Comparison of ENCODE assay signal across 8 cellular contexts in the genomic region with DNA sequence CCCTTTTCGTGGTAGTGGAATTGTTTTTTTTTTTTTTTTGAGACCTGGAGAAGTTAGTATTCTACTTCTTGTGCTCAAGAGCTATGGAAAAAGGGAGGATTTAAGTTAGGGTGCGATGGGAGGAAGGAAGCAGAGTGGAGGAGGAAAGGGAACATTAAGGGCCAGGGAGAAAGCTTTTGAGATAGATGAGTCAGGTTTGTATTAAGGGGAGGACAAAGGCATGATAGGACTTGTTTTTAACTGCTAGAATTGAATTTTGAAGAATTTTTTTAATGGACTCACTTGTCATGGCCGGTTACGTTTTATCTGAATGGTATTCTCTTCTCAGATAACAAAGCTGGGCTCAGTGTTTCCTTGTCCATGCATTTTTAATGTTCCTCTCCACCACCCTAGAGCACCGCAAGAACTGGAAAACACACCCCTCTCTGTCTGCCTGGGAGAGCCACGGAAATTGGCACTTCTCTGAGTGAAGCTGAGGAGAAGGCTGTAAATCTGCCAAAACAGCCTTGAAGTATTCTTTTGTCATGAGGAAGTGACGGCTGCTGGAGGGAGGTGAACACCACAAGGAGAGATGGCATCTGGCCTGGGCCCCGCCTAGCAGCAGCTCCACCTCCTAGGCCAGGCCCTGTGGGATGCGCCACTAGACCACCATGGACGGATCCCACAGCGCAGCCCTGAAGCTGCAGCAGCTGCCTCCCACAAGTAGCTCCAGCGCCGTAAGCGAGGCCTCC. TPM values are rescaled to one million over a fixed set of nuclear protein-coding genes. Genes with fewer than 3 reads are reported as not detected.
A peak's percentile ranks its signal among the peaks of the same experiment; 100 is the strongest.
DNase-seq lines count a peak whose midpoint lies in the region; ATAC-seq, FAIRE-seq and TF ChIP-seq lines count a peak whose summit lies in the region.

No MANE protein-coding gene starts in this region.

- FAIRE-seq in K562 (lab: Jason Lieb, UNC) = peak; percentile 85

- H3K4me1 ChIP-seq in K562 (replicated peaks in 1 of 2; ENCODE audit: control insufficient read depth in 2 of 2, insufficient read depth in 2 of 2, low read length in 2 of 2) = peaks cover 38 to 48% of the 10 kb centered on the region in 2 experiments
- peaks cover 5 to 11% of the 10 kb centered on the region in 2 donors for H3K4me1 ChIP-seq in muscle layer of duodenum (ENCODE audit: control insufficient read depth in 1 of 2, insufficient read depth in 2 of 2, low read length in 2 of 2)

- TF ChIP-seq EP300 in K562 (IDR thresholded peaks at IDR 0.05; ENCODE audit: low read length) = 0 out of 2 replicates have a peak, but pooled peaks have one; percentile 29

- CTCF ChIA-PET in K562 (lab: Yijun Ruan, JAX; ENCODE audit: low intra/inter-chr PET ratio) = no interaction called here

- no TSS peak for BruUV-seq in K562 (replicated peaks; lab: Mats Ljungman, UMichigan)

- peak overlapping the region; percentile 25 for H2AFZ ChIP-seq in K562 (ENCODE audit: low read depth, low read length)

- TF ChIP-seq CTCF in K562 (IDR thresholded peaks at IDR 0.05 in 2 of 3, conservative IDR thresholded peaks at IDR 0.05 in 1 of 3; ENCODE audit: insufficient read depth in 2 of 3, low read depth in 1 of 3, low read length in 3 of 3) = no peak

- H3K27ac ChIP-seq in K562 (ENCODE audit: extremely low read depth, low read depth, low read length) = peak overlapping the region; percentile 54
- peak overlapping the region; percentile 7 for H3K27ac ChIP-seq in muscle layer of duodenum (ENCODE audit: low read length)

- H3K27me3 ChIP-seq in K562 (ENCODE audit: control insufficient read depth in 2 of 2, insufficient read depth in 2 of 2, low read length in 2 of 2) (no peaks in the 10 kb centered on the region), muscle layer of duodenum (ENCODE audit: low read depth, low read length) (no peaks in the 10 kb centered on the region)

- peak overlapping the region; percentile 61 for H3K9ac ChIP-seq in K562 (ENCODE audit: insufficient read depth in 1 of 2, low read depth in 2 of 2, low read length in 2 of 2)

- peak overlapping the region; percentile 88 for H3K4me2 ChIP-seq in K562 (ENCODE audit: insufficient read depth, low read length)

- peaks cover 4% of the 10 kb centered on the region; the same call in 1 of the 2 replicates for H4K20me1 ChIP-seq in K562 (replicated peaks; ENCODE audit: control insufficient read depth, insufficient read depth, low read length)

- ATAC-seq in K562 (peak; percentile 63), HG03378 (IDR thresholded peaks at IDR 0.05; ENCODE audit: unreplicated experiment) (no peak), HG03095 (IDR thresholded peaks at IDR 0.05; ENCODE audit: unreplicated experiment) (no peak)

- TF ChIP-seq RAD21 in K562 (CRISPR knock-in tag; conservative IDR thresholded peaks at IDR 0.05 in 1 of 2, IDR thresholded peaks at IDR 0.05 in 1 of 2) = no peak

- H3K9me1 ChIP-seq in K562 (ENCODE audit: control insufficient read depth, insufficient read depth, low read length) = no peaks in the 10 kb centered on the region

- 25% methylated on average over 14 of the region's 14 CpGs for WGBS in K562 (ENCODE audit: insufficient coverage, low coverage, missing lambda C conversion rate)

- in situ Hi-C loops in Caki2 (cut with HindIII; ENCODE audit: low pct_unique_long_range_greater_than_20kb, low sequenced_read_pairs) (loop anchor here (25.0 kb wide), 1 partner anchor 218 kb away; a partner anchor contains a TSS), K562 (cut with MboI) (no loop called here)

- H3K9me3 ChIP-seq in K562 (replicated peaks; ENCODE audit: control insufficient read depth, insufficient read depth, low read depth, low read length) (no peaks in the 10 kb centered on the region), muscle layer of duodenum (ENCODE audit: control insufficient read depth in 1 of 2, low read length in 2 of 2) (no peaks in the 10 kb centered on the region)

- TF ChIP-seq POLR2A in K562 (conservative IDR thresholded peaks at IDR 0.05) = no peak

- peak; percentile 25 for DNase-seq in Caki2 (ENCODE audit: low read depth)
- peak; percentile 34 for DNase-seq in NCI-H1436 treated with DMSO at 0.1 percent for 48 hours (lab: John Stamatoyannopoulos, UW)
- DNase-seq in K562 (ENCODE audit: extremely low read depth in 1 of 4, low spot score in 3 of 4) = peak; percentile 63 to 89 (median 72)
- no peak for DNase-seq in NCI-H1048 (lab: John Stamatoyannopoulos, UW)
- no peak for DNase-seq in dedifferentiated amniotic fluid mesenchymal stem cell (ENCODE audit: extremely low spot score)

- peaks cover 31% of the 10 kb centered on the region for H3K79me2 ChIP-seq in K562 (ENCODE audit: control insufficient read depth, insufficient read depth, low read length)

- intact Hi-C loops in K562 (cut with micrococcal nuclease) = loop anchor here (5.0 kb wide), 2 partner anchors 83 to 108 kb away; a partner anchor contains a TSS

- H3K4me3 ChIP-seq in K562 (no peak overlapping the region), muscle layer of duodenum (ENCODE audit: low read depth in 1 of 2, low read length in 2 of 2) (no peak overlapping the region)

- H3K36me3 ChIP-seq in K562 (ENCODE audit: control insufficient read depth, insufficient read depth, low read length) (peaks cover 35% of the 10 kb centered on the region; the same call in 2 of the 3 replicates), muscle layer of duodenum (ENCODE audit: control insufficient read depth in 1 of 2, insufficient read depth in 2 of 2, low read length in 2 of 2) (peaks cover 11 to 25% of the 10 kb centered on the region in 2 donors)

- POLR2A ChIA-PET in K562 (lab: Yijun Ruan, JAX) = interaction anchor here (0.6 to 1.6 kb wide), 11 partner anchors 9 to 358 kb away, joined by 3 to 6 read pairs (median 4); a partner anchor contains a TSS

TF ChIP-seq in K562, 482 proteins besides CTCF, POLR2A, EP300 and RAD21 (continues in another document):
- TF ChIP-seq, protein P1, sequence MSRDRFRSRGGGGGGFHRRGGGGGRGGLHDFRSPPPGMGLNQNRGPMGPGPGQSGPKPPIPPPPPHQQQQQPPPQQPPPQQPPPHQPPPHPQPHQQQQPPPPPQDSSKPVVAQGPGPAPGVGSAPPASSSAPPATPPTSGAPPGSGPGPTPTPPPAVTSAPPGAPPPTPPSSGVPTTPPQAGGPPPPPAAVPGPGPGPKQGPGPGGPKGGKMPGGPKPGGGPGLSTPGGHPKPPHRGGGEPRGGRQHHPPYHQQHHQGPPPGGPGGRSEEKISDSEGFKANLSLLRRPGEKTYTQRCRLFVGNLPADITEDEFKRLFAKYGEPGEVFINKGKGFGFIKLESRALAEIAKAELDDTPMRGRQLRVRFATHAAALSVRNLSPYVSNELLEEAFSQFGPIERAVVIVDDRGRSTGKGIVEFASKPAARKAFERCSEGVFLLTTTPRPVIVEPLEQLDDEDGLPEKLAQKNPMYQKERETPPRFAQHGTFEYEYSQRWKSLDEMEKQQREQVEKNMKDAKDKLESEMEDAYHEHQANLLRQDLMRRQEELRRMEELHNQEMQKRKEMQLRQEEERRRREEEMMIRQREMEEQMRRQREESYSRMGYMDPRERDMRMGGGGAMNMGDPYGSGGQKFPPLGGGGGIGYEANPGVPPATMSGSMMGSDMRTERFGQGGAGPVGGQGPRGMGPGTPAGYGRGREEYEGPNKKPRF (IDR thresholded peaks at IDR 0.05; ENCODE audit: low read depth, low read length) = no peak
- no peak for TF ChIP-seq SMARCC2 (IDR thresholded peaks at IDR 0.05; ENCODE audit: low read depth)

RNA-seq across cellular contexts. Expression of a gene that starts 3.5 kb away (rescaled TPM):
- total RNA-seq in Caki2 (2014; rRNA removed; shearing (Covaris generic); ENCODE audit: low replicate concordance) = 10.4 and 11.8 TPM in 2 replicates
- total RNA-seq in K562 (2011; cell fraction: chromatin; rRNA removed; ENCODE audit: low replicate concordance) = 55.9 and 56.4 TPM in 2 replicates
- 44.2 and 44.6 TPM in 2 replicates for total RNA-seq in K562 (2011; cell fraction: nucleolus; rRNA removed)
- total RNA-seq in K562 (2011; cell fraction: nucleoplasm; rRNA removed) = 57.1 and 68.0 TPM in 2 replicates
- total RNA-seq in K562 (2014; rRNA removed) (15.4 and 24.7 TPM in 2 replicates), K562 (2014; rRNA removed; fragmentation: Illumina TruSeq; extraction: Trizol) (16.3 and 16.6 TPM in 2 replicates), K562 (2015; rRNA removed; fragmentation: Illumina TruSeq; extraction: Trizol) (11.3 and 11.4 TPM in 2 replicates), K562 (2021) (26.0 and 26.3 TPM in 2 replicates)
- polyA plus RNA-seq in K562 (2011; rRNA removed) (16.0 and 18.2 TPM in 2 replicates), K562 (2014; fragmentation: Illumina TruSeq; extraction: Trizol) (20.0 and 21.3 TPM in 2 replicates), K562 (2014; fragmentation: Nextera tagmentation; extraction: Ambion mirVana) (10 to 100 TPM; 10.5 to 12.2 TPM), K562 (2014; rRNA removed) (13.8 and 16.2 TPM in 2 replicates)
- polyA plus RNA-seq in K562 (2011; cell fraction: cytosol; rRNA removed) = 18.5 and 19.9 TPM in 2 replicates
- 14.4 and 16.1 TPM in 2 replicates for polyA plus RNA-seq in K562 (2011; cell fraction: nucleus; rRNA removed)
- polyA plus RNA-seq in K562 (2012) = 16.3 and 17.9 TPM in 2 replicates
- 18.9 and 24.0 TPM in 2 replicates for polyA minus RNA-seq in K562 (2011; rRNA and poly(A)+ RNA removed)
- 10.6 and 15.2 TPM in 2 replicates for polyA minus RNA-seq in K562 (2011; cell fraction: cytosol; rRNA and poly(A)+ RNA removed)
- polyA minus RNA-seq in K562 (2011; cell fraction: nucleus; rRNA and poly(A)+ RNA removed) = 13.1 and 19.4 TPM in 2 replicates

RNA-seq across cellular contexts. Expression of a gene that starts 5.5 kb away (rescaled TPM):
- total RNA-seq in Caki2 (2014; rRNA removed; shearing (Covaris generic); ENCODE audit: low replicate concordance) = 7.7 and 9.3 TPM in 2 replicates
- total RNA-seq in K562 (2011; cell fraction: chromatin; rRNA removed; ENCODE audit: low replicate concordance) = 14.4 and 22.0 TPM in 2 replicates
- total RNA-seq in K562 (2011; cell fraction: nucleolus; rRNA removed) = 8.7 and 9.3 TPM in 2 replicates
- total RNA-seq in K562 (2011; cell fraction: nucleoplasm; rRNA removed) = 14.4 and 16.4 TPM in 2 replicates
- total RNA-seq in K562 (2014; rRNA removed) = 6.7 and 7.6 TPM in 2 replicates
- 8.2 and 8.3 TPM in 2 replicates for total RNA-seq in K562 (2014; rRNA removed; fragmentation: Illumina TruSeq; extraction: Trizol)
- 5.1 and 5.5 TPM in 2 replicates for total RNA-seq in K562 (2015; rRNA removed; fragmentation: Illumina TruSeq; extraction: Trizol)
- 7.2 and 7.6 TPM in 2 replicates for total RNA-seq in K562 (2021)
- 7.2 and 8.4 TPM in 2 replicates for polyA plus RNA-seq in K562 (2011; rRNA removed)
- 4.4 and 5.4 TPM in 2 replicates for polyA plus RNA-seq in K562 (2011; cell fraction: cytosol; rRNA removed)
- polyA plus RNA-seq in K562 (2011; cell fraction: nucleus; rRNA removed) = 5.9 and 7.6 TPM in 2 replicates
- 6.0 and 8.3 TPM in 2 replicates for polyA plus RNA-seq in K562 (2012)
- 9.0 and 10.1 TPM in 2 replicates for polyA plus RNA-seq in K562 (2014; fragmentation: Illumina TruSeq; extraction: Trizol)
- 10 to 100 TPM; 10.4 to 11.9 TPM for polyA plus RNA-seq in K562 (2014; fragmentation: Nextera tagmentation; extraction: Ambion mirVana)
- polyA plus RNA-seq in K562 (2014; rRNA removed) = 5.0 and 9.4 TPM in 2 replicates
- polyA minus RNA-seq in K562 (2011; rRNA and poly(A)+ RNA removed) = 7.0 and 7.8 TPM in 2 replicates
- 2.1 and 3.9 TPM in 2 replicates for polyA minus RNA-seq in K562 (2011; cell fraction: cytosol; rRNA and poly(A)+ RNA removed)
- polyA minus RNA-seq in K562 (2011; cell fraction: nucleus; rRNA and poly(A)+ RNA removed) = 5.4 and 7.0 TPM in 2 replicates

Comparison
In these comparisons a context has a peak if more than half of its experiments do, and no peak if none do; other contexts are left out.
1. DNase-seq: peak in Caki2 (single experiment), NCI-H1436 treated with DMSO at 0.1 percent for 48 hours (single experiment) and K562 (4 of 4); none in NCI-H1048 (single experiment) and dedifferentiated amniotic fluid mesenchymal stem cell (single experiment).